Comparison of ENCODE assay signal across 9 cellular contexts in genomic region chr22:35838849-35839646, GRCh38.
DNase-seq lines count a peak whose midpoint lies in the region; ATAC-seq and TF ChIP-seq lines count a peak whose summit lies in the region.
"Had no signal": no experiment of that assay in that cellular context is flagged by ENCODE, and none has a peak within 500 bp of the region (broad histone marks: within the 10 kb centered on the region; RNA-seq: fewer than 3 reads in every experiment).

No MANE protein-coding gene starts in this region.

- ATAC-seq in GM19452 (IDR thresholded peaks at IDR 0.05; ENCODE audit: unreplicated experiment) (no peak), GM21825 (IDR thresholded peaks at IDR 0.05; ENCODE audit: unreplicated experiment) (no peak)

- H3K36me3 ChIP-seq in NT2/D1 (ENCODE audit: insufficient read depth, insufficient read length, low read length), result no peaks in the 10 kb centered on the region

- H3K4me3 Mint-ChIP-seq in activated CD4-positive, alpha-beta memory T cell treated with anti-CD3 and anti-CD28 coated beads for 36 hours, result no peak overlapping the region
- no peak overlapping the region for H3K4me3 Mint-ChIP-seq in activated CD4-positive, alpha-beta memory T cell treated with anti-CD3 and anti-CD28 coated beads, Interleukin-2, amount 10 ng/mL, durations not matched to agents 7 days and 5 days
- H3K4me3 Mint-ChIP-seq: dendritic cell treated with granulocyte-macrophage colony-stimulating factor and Interleukin-4, amounts not matched to agents 40 ng/mL and 50 ng/mL, for 4 days had no signal

- no peaks in the 10 kb centered on the region for H3K4me1 ChIP-seq in NT2/D1 (ENCODE audit: insufficient read depth, insufficient read length)

- POLR2A ChIA-PET in activated CD4-positive, alpha-beta memory T cell treated with anti-CD3 and anti-CD28 coated beads for 36 hours (lab: Charles Lee), result no interaction called here
- POLR2A ChIA-PET in activated CD4-positive, alpha-beta memory T cell treated with anti-CD3 and anti-CD28 coated beads, Interleukin-2, amount 10 ng/mL, durations not matched to agents 7 days and 5 days (lab: Charles Lee), result no interaction called here

- H3K27me3 Mint-ChIP-seq in activated CD4-positive, alpha-beta memory T cell treated with anti-CD3 and anti-CD28 coated beads for 36 hours, result peaks cover 14% of the 10 kb centered on the region
- H3K27me3 Mint-ChIP-seq in activated CD4-positive, alpha-beta memory T cell treated with anti-CD3 and anti-CD28 coated beads, Interleukin-2, amount 10 ng/mL, durations not matched to agents 7 days and 5 days, result peaks cover 25% of the 10 kb centered on the region

- peak; percentile 19 for DNase-seq in activated CD4-positive, alpha-beta memory T cell treated with anti-CD3 and anti-CD28 coated beads for 36 hours
- DNase-seq in activated CD4-positive, alpha-beta memory T cell treated with anti-CD3 and anti-CD28 coated beads, Interleukin-2, amount 10 ng/mL, durations not matched to agents 7 days and 5 days, result no peak
- DNase-seq in NT2/D1 (ENCODE audit: low read depth, low spot score) (peak; percentile 13), coronary artery (ENCODE audit: low spot score) (no peak), medulla oblongata (ENCODE audit: extremely low spot score) (peak; percentile 63)
- no peak for DNase-seq in stimulated activated CD4-positive, alpha-beta T cell treated with anti-CD3 and anti-CD28 coated beads, Interleukin-1b, Interleukin-23, amount 100 ng/mL, for 48 hours

- no peak for TF ChIP-seq CTCF in coronary artery (IDR thresholded peaks at IDR 0.05)

- H3K27ac Mint-ChIP-seq in activated CD4-positive, alpha-beta memory T cell treated with anti-CD3 and anti-CD28 coated beads for 36 hours, result no peak overlapping the region
- H3K27ac Mint-ChIP-seq in activated CD4-positive, alpha-beta memory T cell treated with anti-CD3 and anti-CD28 coated beads, Interleukin-2, amount 10 ng/mL, durations not matched to agents 7 days and 5 days, result no peak overlapping the region
- H3K27ac Mint-ChIP-seq: dendritic cell treated with granulocyte-macrophage colony-stimulating factor and Interleukin-4, amounts not matched to agents 40 ng/mL and 50 ng/mL, for 4 days had no signal

- H3K9ac ChIP-seq in NT2/D1 (ENCODE audit: insufficient read length, low read depth), result peak overlapping the region; percentile 44

- H3K27me3 ChIP-seq in NT2/D1 (ENCODE audit: insufficient read depth, insufficient read length), result no peaks in the 10 kb centered on the region

- H3K9me3 Mint-ChIP-seq in activated CD4-positive, alpha-beta memory T cell treated with anti-CD3 and anti-CD28 coated beads for 36 hours, result no peaks in the 10 kb centered on the region
- no peaks in the 10 kb centered on the region for H3K9me3 Mint-ChIP-seq in activated CD4-positive, alpha-beta memory T cell treated with anti-CD3 and anti-CD28 coated beads, Interleukin-2, amount 10 ng/mL, durations not matched to agents 7 days and 5 days
- H3K9me3 Mint-ChIP-seq: dendritic cell treated with granulocyte-macrophage colony-stimulating factor and Interleukin-4, amounts not matched to agents 40 ng/mL and 50 ng/mL, for 4 days had no signal

- H3K4me1 Mint-ChIP-seq in activated CD4-positive, alpha-beta memory T cell treated with anti-CD3 and anti-CD28 coated beads for 36 hours (ENCODE audit: low read depth), result peaks cover 19% of the 10 kb centered on the region
- H3K4me1 Mint-ChIP-seq in activated CD4-positive, alpha-beta memory T cell treated with anti-CD3 and anti-CD28 coated beads, Interleukin-2, amount 10 ng/mL, durations not matched to agents 7 days and 5 days, result peaks cover 14% of the 10 kb centered on the region

- intact Hi-C loops in activated CD4-positive, alpha-beta memory T cell treated with anti-CD3 and anti-CD28 coated beads for 36 hours (cut with micrococcal nuclease), result no loop called here

- CTCF ChIA-PET in activated CD4-positive, alpha-beta memory T cell treated with anti-CD3 and anti-CD28 coated beads for 36 hours (lab: Charles Lee), result no interaction called here
- CTCF ChIA-PET in activated CD4-positive, alpha-beta memory T cell treated with anti-CD3 and anti-CD28 coated beads, Interleukin-2, amount 10 ng/mL, durations not matched to agents 7 days and 5 days (lab: Charles Lee), result no interaction called here

- H3K27ac ChIP-seq in coronary artery, result peak overlapping the region; percentile 62 to 70

- H3K4me3 ChIP-seq in NT2/D1 (ENCODE audit: insufficient read length, low read depth) (peak overlapping the region; percentile 44), coronary artery (peak overlapping the region; percentile 66)

- no peaks in the 10 kb centered on the region for H3K36me3 Mint-ChIP-seq in activated CD4-positive, alpha-beta memory T cell treated with anti-CD3 and anti-CD28 coated beads for 36 hours
- H3K36me3 Mint-ChIP-seq in activated CD4-positive, alpha-beta memory T cell treated with anti-CD3 and anti-CD28 coated beads, Interleukin-2, amount 10 ng/mL, durations not matched to agents 7 days and 5 days (ENCODE audit: low read depth), result no peaks in the 10 kb centered on the region

- no peaks in the 10 kb centered on the region for H3K9me3 ChIP-seq in NT2/D1 (ENCODE audit: insufficient read depth, low read length)

Comparison
In these comparisons a context has a peak if more than half of its experiments do, and no peak if none do; other contexts are left out.
1. DNase-seq: peak in activated CD4-positive, alpha-beta memory T cell treated with anti-CD3 and anti-CD28 coated beads for 36 hours (single experiment), NT2/D1 (single experiment) and medulla oblongata (single experiment); none in activated CD4-positive, alpha-beta memory T cell treated with anti-CD3 and anti-CD28 coated beads, Interleukin-2, amount 10 ng/mL, durations not matched to agents 7 days and 5 days (single experiment), coronary artery (single experiment) and stimulated activated CD4-positive, alpha-beta T cell treated with anti-CD3 and anti-CD28 coated beads, Interleukin-1b, Interleukin-23, amount 100 ng/mL, for 48 hours (single experiment).